28 cellular contexts compared by ENCODE assay signal in genomic region chr7:82019538-82019937, GRCh38.
DNase-seq lines count a peak whose midpoint lies in the region; ATAC-seq, FAIRE-seq and TF ChIP-seq lines count a peak whose summit lies in the region.
"Had no signal": no experiment of that assay in that cellular context is flagged by ENCODE, and none has a peak within 500 bp of the region (broad histone marks: within the 10 kb centered on the region; RNA-seq: fewer than 3 reads in every experiment).

No MANE protein-coding gene starts in this region.

- H3K9me3 ChIP-seq in skeletal muscle satellite cell (replicated peaks; ENCODE audit: low read length) (no peaks in the 10 kb centered on the region), breast epithelium (no peaks in the 10 kb centered on the region)
- H3K9me3 ChIP-seq: Caco-2, SJSA1 had no signal

- H3K4me1 ChIP-seq in skeletal muscle satellite cell (ENCODE audit: control insufficient read depth, insufficient read depth, low read length), result peaks cover 13% of the 10 kb centered on the region
- no peaks in the 10 kb centered on the region for H3K4me1 ChIP-seq in breast epithelium
- H3K4me1 ChIP-seq: Caco-2 had no signal

- TF ChIP-seq POLR2A in breast epithelium (IDR thresholded peaks at IDR 0.05), result no peak

- no peak for ATAC-seq in GM18868 (IDR thresholded peaks at IDR 0.05; ENCODE audit: unreplicated experiment)

- no peak for TF ChIP-seq CTCF in fibroblast of the aortic adventitia (IDR thresholded peaks at IDR 0.05; ENCODE audit: insufficient read depth, low read length)
- TF ChIP-seq CTCF in breast epithelium (IDR thresholded peaks at IDR 0.05), result no peak

- no peaks in the 10 kb centered on the region for H3K36me3 ChIP-seq in skeletal muscle satellite cell (ENCODE audit: insufficient read depth, low read length)
- H3K36me3 ChIP-seq in breast epithelium, result no peaks in the 10 kb centered on the region
- H3K36me3 ChIP-seq: SJSA1 had no signal

- no peak overlapping the region for H3K4me2 ChIP-seq in skeletal muscle satellite cell (ENCODE audit: low read length)

- H3K27ac ChIP-seq in breast epithelium, result no peak overlapping the region
- H3K27ac ChIP-seq: SJSA1 had no signal

- DNase-seq in EH (ENCODE audit: low read depth) (peak; percentile 58), fibroblast of the aortic adventitia (ENCODE audit: low read depth) (peak; percentile 27), NCI-H1436 treated with DMSO at 0.1 percent for 48 hours (lab: John Stamatoyannopoulos, UW) (no peak), breast epithelium (ENCODE audit: low spot score in 2 of 2) (no peak)
- DNase-seq: C1 segment of cervical spinal cord; Caco-2; CD4-positive, alpha-beta memory T cell; DMS79; HCEC 1CT; KBM-7; MV-4-11; NCI-H1105; NCI-H146; NCI-H2029 treated with DMSO at 0.1 percent for 48 hours; NCI-H446 treated with DMSO at 0.1 percent for 48 hours; NCI-H526; NCI-H82; NK-92 treated with Interleukin-12 subunit alpha and Interleukin-12 subunit beta, amount 100 ng/mL, for 24 hours; Right ventricle myocardium superior; RPMI8226 had no signal

- FAIRE-seq in TTC549 (lab: Jason Lieb, UNC), result peak; percentile 97
- FAIRE-seq: A204.1, GM12892, GM19239, H1 had no signal

- H3K9ac ChIP-seq in skeletal muscle satellite cell (ENCODE audit: low read depth, low read length), result peak overlapping the region; percentile 18

- intact Hi-C loops in breast epithelium (cut with DNase I; ENCODE audit: low total_unique reads), result no loop called here

- H3K4me3 ChIP-seq in fibroblast of the aortic adventitia (ENCODE audit: low read depth, low read length) (no peak overlapping the region), skeletal muscle satellite cell (ENCODE audit: low read length) (no peak overlapping the region), breast epithelium (no peak overlapping the region)
- H3K4me3 ChIP-seq: SJSA1 had no signal

- no peaks in the 10 kb centered on the region for H3K27me3 ChIP-seq in skeletal muscle satellite cell (ENCODE audit: control insufficient read depth, insufficient read depth, low read length)
- H3K27me3 ChIP-seq in breast epithelium, result no peaks in the 10 kb centered on the region
- H3K27me3 ChIP-seq: SJSA1 had no signal

Comparison
In these comparisons a context has a peak if more than half of its experiments do, and no peak if none do; other contexts are left out.
1. DNase-seq: peak in EH (single experiment) and fibroblast of the aortic adventitia (single experiment); none in NCI-H1436 treated with DMSO at 0.1 percent for 48 hours (single experiment) and breast epithelium (0 of 2).